In the genomic region with DNA sequence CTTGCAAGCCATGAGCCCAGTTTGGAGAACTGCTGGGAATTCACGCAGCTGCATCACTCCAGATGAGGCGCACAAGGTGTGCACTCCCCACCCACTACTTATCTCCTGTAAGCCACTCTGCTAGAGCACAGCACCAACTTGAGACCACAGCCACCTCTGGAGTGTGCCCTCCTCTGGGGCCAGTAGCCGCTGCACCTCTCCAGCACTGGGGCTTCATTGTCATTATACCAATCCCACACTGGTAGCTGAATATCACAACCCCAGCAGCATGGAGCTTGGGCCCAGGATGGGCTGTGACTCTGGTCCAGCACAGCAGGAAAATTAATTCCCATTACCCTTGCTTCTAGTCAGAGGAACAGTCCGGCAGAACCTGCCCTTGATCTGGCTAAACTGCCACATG, we compare ENCODE assay signal across 29 cellular contexts.
DNase-seq lines count a peak whose midpoint lies in the region; ATAC-seq, FAIRE-seq and TF ChIP-seq lines count a peak whose summit lies in the region.
"Had no signal": no experiment of that assay in that cellular context is flagged by ENCODE, and none has a peak within 500 bp of the region (broad histone marks: within the 10 kb centered on the region; RNA-seq: fewer than 3 reads in every experiment).

No MANE protein-coding gene starts in this region.

- H2BK12ac ChIP-seq in H1 (ENCODE audit: low read depth, low read length): no peak overlapping the region
- H2BK12ac ChIP-seq in neuronal stem cell (ENCODE audit: low read length): no peak overlapping the region

- no peaks in the 10 kb centered on the region for H4K20me1 ChIP-seq in H1 (replicated peaks in 1 of 2; ENCODE audit: control insufficient read depth in 1 of 2, insufficient read depth in 2 of 2, low read length in 2 of 2)
- H4K20me1 ChIP-seq: BLaER1 had no signal

- H3K79me1 ChIP-seq in H1 (ENCODE audit: low read depth, low read length) (no peaks in the 10 kb centered on the region), neuronal stem cell (ENCODE audit: low read depth, low read length) (no peaks in the 10 kb centered on the region), mesendoderm (ENCODE audit: low read length) (no peaks in the 10 kb centered on the region)

- H3K4me1 ChIP-seq in H1 (replicated peaks in 1 of 4; ENCODE audit: control insufficient read depth in 3 of 4, insufficient read depth in 4 of 4, low read length in 3 of 4) (no peaks in the 10 kb centered on the region), esophagus muscularis mucosa (no peaks in the 10 kb centered on the region), neuronal stem cell (ENCODE audit: control insufficient read depth in 2 of 2, insufficient read depth in 1 of 2, low read depth in 1 of 2, low read length in 2 of 2) (peaks cover 0 to 2% of the 10 kb centered on the region in 2 donors), upper lobe of left lung (no peaks in the 10 kb centered on the region), mesendoderm (ENCODE audit: control insufficient read depth, low read depth, low read length) (no peaks in the 10 kb centered on the region)
- H3K4me1 ChIP-seq: BE2C, BLaER1 had no signal

- no peak overlapping the region for H3K18ac ChIP-seq in H1 (ENCODE audit: extremely low read depth, low read length)
- H3K18ac ChIP-seq in neuronal stem cell (ENCODE audit: low read length): no peak overlapping the region
- no peak overlapping the region for H3K18ac ChIP-seq in mesendoderm (ENCODE audit: low read length)

- ATAC-seq in upper lobe of left lung (ENCODE audit: low FRiP score in 2 of 2): peak; percentile 31 to 36
- no peak for ATAC-seq in activated T-helper 17 cell treated with anti-CD3 and anti-CD28 coated beads, Interleukin-2, amount 50 U/mL, for 72 hours (replicated peaks)
- ATAC-seq: GM12878 had no signal

- H3K4me2 ChIP-seq in H1 (ENCODE audit: insufficient read depth in 1 of 2, low read depth in 2 of 2, low read length in 2 of 2) (no peak overlapping the region), neuronal stem cell (ENCODE audit: insufficient read depth, low read length, poor library complexity, severe bottlenecking) (no peak overlapping the region), mesendoderm (ENCODE audit: low read length) (no peak overlapping the region)
- H3K4me2 ChIP-seq: BLaER1 had no signal

- H3K27me3 ChIP-seq in H1 (replicated peaks in 1 of 4; ENCODE audit: control insufficient read depth in 3 of 4, extremely low read depth in 1 of 4, insufficient read depth in 3 of 4, low read length in 3 of 4) (no peaks in the 10 kb centered on the region), esophagus muscularis mucosa (peaks cover 0 to 17% (median 0%) of the 10 kb centered on the region in 4 donors), neuronal stem cell (ENCODE audit: control insufficient read depth in 3 of 3, insufficient read depth in 3 of 3, low read depth in 1 of 3, low read length in 3 of 3) (no peaks in the 10 kb centered on the region), upper lobe of left lung (no peaks in the 10 kb centered on the region), mesendoderm (ENCODE audit: insufficient read depth, low read length, poor library complexity) (no peaks in the 10 kb centered on the region)
- H3K27me3 ChIP-seq: BLaER1 had no signal

- CTCF ChIA-PET in H1 (lab: Charles Lee; ENCODE audit: partially characterized antibody): interaction anchor here (1.3 to 1.6 kb wide), 4 partner anchors 9 to 154 kb away, joined by 3 to 8 read pairs (median 6); no protein-coding TSS in a partner anchor

- H3K27me3 Mint-ChIP-seq in activated T-helper 17 cell treated with anti-CD3 and anti-CD28 coated beads, Interleukin-2, amount 50 U/mL, for 72 hours: peaks cover 26% of the 10 kb centered on the region

- H2BK120ac ChIP-seq in H1 (replicated peaks; ENCODE audit: low read depth, low read length) (no peak overlapping the region), neuronal stem cell (ENCODE audit: low read depth, low read length) (no peak overlapping the region), mesendoderm (ENCODE audit: low read depth, low read length) (no peak overlapping the region)

- POLR2A ChIA-PET in H1 (lab: Charles Lee; ENCODE audit: partially characterized antibody): no interaction called here

- H3K4me3 Mint-ChIP-seq in activated T-helper 17 cell treated with anti-CD3 and anti-CD28 coated beads, Interleukin-2, amount 50 U/mL, for 72 hours: no peak overlapping the region
- H3K4me3 Mint-ChIP-seq: CD14-positive monocyte; CD4-positive, alpha-beta memory T cell; CD4-positive, CD25-positive, alpha-beta regulatory T cell; CD8-positive, alpha-beta memory T cell had no signal

- H3K36me3 ChIP-seq in H1 (ENCODE audit: control insufficient read depth in 2 of 4, insufficient read depth in 4 of 4, low read length in 3 of 4) (no peaks in the 10 kb centered on the region), esophagus muscularis mucosa (no peaks in the 10 kb centered on the region), neuronal stem cell (replicated peaks in 1 of 2; ENCODE audit: control insufficient read depth in 2 of 2, insufficient read depth in 2 of 2, low read length in 2 of 2) (no peaks in the 10 kb centered on the region), upper lobe of left lung (no peaks in the 10 kb centered on the region), mesendoderm (ENCODE audit: control insufficient read depth, insufficient read depth, low read length) (no peaks in the 10 kb centered on the region)
- H3K36me3 ChIP-seq: BE2C, BLaER1 had no signal

- peaks cover 12% of the 10 kb centered on the region for H3K9me3 Mint-ChIP-seq in activated T-helper 17 cell treated with anti-CD3 and anti-CD28 coated beads, Interleukin-2, amount 50 U/mL, for 72 hours

- WGBS in H1 (ENCODE audit: extremely low coverage in 1 of 2, insufficient coverage in 1 of 2, insufficient read length in 1 of 2, insufficient replicate concordance in 2 of 2, low coverage in 1 of 2, low lambda C conversion rate in 2 of 2, missing lambda C conversion rate in 1 of 2), 2 experiments: 91% methylated on average over 4 of the region's 4 CpGs; no CpG with 5 or more reads in 1 of the 2 experiments
- WGBS in esophagus muscularis mucosa: 95% methylated on average over 4 of the region's 4 CpGs
- no CpG with 5 or more reads among the region's 4 CpGs for WGBS in neuronal stem cell (ENCODE audit: extremely low coverage in 2 of 2, insufficient read length in 2 of 2, insufficient replicate concordance in 1 of 2), 2 donors
- 94% methylated on average over 4 of the region's 4 CpGs; no CpG with 5 or more reads in 1 of the 2 donors for WGBS in upper lobe of left lung, 2 donors
- no CpG with 5 or more reads among the region's 4 CpGs for WGBS in mesendoderm (ENCODE audit: extremely low coverage, insufficient coverage, low lambda C conversion rate)

- no peak overlapping the region for H2BK5ac ChIP-seq in H1 (ENCODE audit: low read depth, low read length)
- H2BK5ac ChIP-seq in neuronal stem cell (ENCODE audit: low read length): no peak overlapping the region
- no peak overlapping the region for H2BK5ac ChIP-seq in mesendoderm (ENCODE audit: low read length)

- H3K9ac ChIP-seq in H1 (replicated peaks in 1 of 4; ENCODE audit: extremely low read depth in 1 of 4, low read depth in 3 of 4, low read length in 3 of 4) (no peak overlapping the region), neuronal stem cell (ENCODE audit: low read depth, low read length, poor library complexity) (no peak overlapping the region), mesendoderm (ENCODE audit: low read length) (no peak overlapping the region)
- H3K9ac ChIP-seq: BLaER1 had no signal

- no peaks in the 10 kb centered on the region; the same call in 1 of the 2 replicates for H3K23me2 ChIP-seq in H1 (ENCODE audit: low read depth, low read length)

- H2AFZ ChIP-seq in H1 (ENCODE audit: low read length) (no peak overlapping the region), neuronal stem cell (ENCODE audit: low read length) (no peak overlapping the region)

- H3K56ac ChIP-seq in H1 (replicated peaks; ENCODE audit: insufficient read length, low read depth, low read length): no peak overlapping the region
- no peak overlapping the region for H3K56ac ChIP-seq in mesendoderm (ENCODE audit: low read length)

- H3K27ac Mint-ChIP-seq in activated T-helper 17 cell treated with anti-CD3 and anti-CD28 coated beads, Interleukin-2, amount 50 U/mL, for 72 hours: no peak overlapping the region
- H3K27ac Mint-ChIP-seq: CD14-positive monocyte; CD4-positive, alpha-beta memory T cell; CD4-positive, CD25-positive, alpha-beta regulatory T cell; CD8-positive, alpha-beta memory T cell had no signal

- H4K91ac ChIP-seq in H1 (replicated peaks; ENCODE audit: insufficient read length, low read length) (no peak overlapping the region), neuronal stem cell (ENCODE audit: low read depth, low read length, poor library complexity) (no peak overlapping the region)

- H3K4ac ChIP-seq in H1 (replicated peaks; ENCODE audit: insufficient read length, low read depth, low read length) (no peak overlapping the region), neuronal stem cell (ENCODE audit: low read length) (no peak overlapping the region), mesendoderm (ENCODE audit: low read depth, low read length) (no peak overlapping the region)

- no peak overlapping the region for H2BK20ac ChIP-seq in H1 (ENCODE audit: low read length)

- intact Hi-C loops in esophagus muscularis mucosa (cut with DNase I): no loop called here

- no peak overlapping the region for H3K27ac ChIP-seq in H1 (ENCODE audit: low read depth, low read length)
- no peak overlapping the region for H3K27ac ChIP-seq in esophagus muscularis mucosa (replicated peaks in 1 of 4)
- no peak overlapping the region for H3K27ac ChIP-seq in neuronal stem cell (replicated peaks; ENCODE audit: low read length)
- no peak overlapping the region for H3K27ac ChIP-seq in upper lobe of left lung
- no peak overlapping the region for H3K27ac ChIP-seq in mesendoderm (ENCODE audit: low read depth, low read length)
- H3K27ac ChIP-seq: BLaER1 had no signal

- FAIRE-seq in H1 (lab: Jason Lieb, UNC): no peak
- FAIRE-seq: A204.1, GM12878, GM12892, GM18507 had no signal

- H3K4me3 ChIP-seq in H1 (ENCODE audit: extremely low read depth in 1 of 4, insufficient read depth in 2 of 4, low read depth in 3 of 4, low read length in 4 of 4): no peak overlapping the region
- no peak overlapping the region for H3K4me3 ChIP-seq in esophagus muscularis mucosa
- H3K4me3 ChIP-seq in neuronal stem cell (ENCODE audit: low read length in 2 of 2): no peak overlapping the region
- H3K4me3 ChIP-seq in upper lobe of left lung: no peak overlapping the region
- no peak overlapping the region for H3K4me3 ChIP-seq in mesendoderm (ENCODE audit: low read length)
- H3K4me3 ChIP-seq: BLaER1, GM12878 had no signal

- H3K4me1 Mint-ChIP-seq in activated T-helper 17 cell treated with anti-CD3 and anti-CD28 coated beads, Interleukin-2, amount 50 U/mL, for 72 hours: no peaks in the 10 kb centered on the region
- H3K4me1 Mint-ChIP-seq: CD14-positive monocyte; CD4-positive, alpha-beta memory T cell; CD4-positive, CD25-positive, alpha-beta regulatory T cell; CD8-positive, alpha-beta memory T cell had no signal

- H4K8ac ChIP-seq in H1 (ENCODE audit: extremely low read depth, insufficient read depth, low read length): peak overlapping the region; percentile 57; the same call in 1 of the 2 replicates
- no peak overlapping the region for H4K8ac ChIP-seq in neuronal stem cell (ENCODE audit: low read depth, low read length)
- no peak overlapping the region for H4K8ac ChIP-seq in mesendoderm (ENCODE audit: low read depth, low read length)

- H2BK15ac ChIP-seq in H1 (ENCODE audit: low read length) (no peak overlapping the region), neuronal stem cell (ENCODE audit: low read length) (no peak overlapping the region), mesendoderm (replicated peaks; ENCODE audit: low read depth) (no peak overlapping the region)

- H3K9me3 ChIP-seq in H1 (ENCODE audit: insufficient read depth in 2 of 2, low read depth in 1 of 2, low read length in 1 of 2) (no peaks in the 10 kb centered on the region), esophagus muscularis mucosa (peaks cover 0 to 17% (median 10%) of the 10 kb centered on the region in 4 donors), neuronal stem cell (replicated peaks in 1 of 2; ENCODE audit: control insufficient read depth in 2 of 2, insufficient read depth in 1 of 2, low read depth in 1 of 2, low read length in 2 of 2) (no peaks in the 10 kb centered on the region), upper lobe of left lung (peaks cover 0 to 2% (median 0%) of the 10 kb centered on the region in 4 donors)
- H3K9me3 ChIP-seq: BE2C had no signal

- H3K14ac ChIP-seq in H1 (ENCODE audit: insufficient read length) (no peak overlapping the region), neuronal stem cell (ENCODE audit: low read length) (peak overlapping the region; percentile 4)

- TF ChIP-seq RAD21 in H1 (IDR thresholded peaks at IDR 0.05 in 1 of 2, conservative IDR thresholded peaks at IDR 0.05 in 1 of 2; ENCODE audit: low read depth in 2 of 2, low read length in 2 of 2): no peak

- H3K23ac ChIP-seq in H1 (ENCODE audit: insufficient read length) (no peak overlapping the region), neuronal stem cell (ENCODE audit: low read depth, low read length, poor library complexity) (no peak overlapping the region), mesendoderm (ENCODE audit: low read length) (no peak overlapping the region)

- DNase-seq in H1 (ENCODE audit: low read depth in 1 of 2, low spot score in 2 of 2): no peak
- DNase-seq in esophagus muscularis mucosa (ENCODE audit: extremely low spot score): peak; percentile 90
- DNase-seq in neuronal stem cell (ENCODE audit: low spot score): no peak
- DNase-seq in upper lobe of left lung: no peak
- no peak for DNase-seq in NCI-H1930 (lab: John Stamatoyannopoulos, UW)
- no peak for DNase-seq in mesendoderm
- no peak for DNase-seq in NCI-H2171 (lab: John Stamatoyannopoulos, UW)
- DNase-seq: 8988T; ACHN; BE2C; C1 segment of cervical spinal cord; CD4-positive, alpha-beta memory T cell; CD4-positive, CD25-positive, alpha-beta regulatory T cell; CD8-positive, alpha-beta memory T cell; COR-L47; DMS 273 treated with DMSO at 0.1 percent for 48 hours; DMS153; DMS53; DMS79; DND-41; EL; GDM1 had no signal

- no peak for TF ChIP-seq POLR2A in H1 (IDR thresholded peaks at IDR 0.05; ENCODE audit: control extremely low read depth in 1 of 2, low read depth in 2 of 2, low read length in 2 of 2)
- no peak for TF ChIP-seq POLR2A in esophagus muscularis mucosa (IDR thresholded peaks at IDR 0.05; ENCODE audit: low read depth)
- no peak for TF ChIP-seq POLR2A in upper lobe of left lung (IDR thresholded peaks at IDR 0.05)

- TF ChIP-seq EP300 in H1 (IDR thresholded peaks at IDR 0.05; ENCODE audit: borderline replicate concordance in 1 of 2, low read depth in 2 of 2, low read length in 2 of 2) (no peak), esophagus muscularis mucosa (IDR thresholded peaks at IDR 0.05) (no peak), upper lobe of left lung (IDR thresholded peaks at IDR 0.05) (no peak)

- H4K5ac ChIP-seq in H1 (ENCODE audit: insufficient read length, low read depth, low read length): no peak overlapping the region
- H4K5ac ChIP-seq in mesendoderm (ENCODE audit: low read length): no peak overlapping the region

- TF ChIP-seq CTCF in H1 (IDR thresholded peaks at IDR 0.05; ENCODE audit: control extremely low read depth in 1 of 3, insufficient read depth in 1 of 3, low read depth in 1 of 3, low read length in 3 of 3): no peak
- no peak for TF ChIP-seq CTCF in esophagus muscularis mucosa (IDR thresholded peaks at IDR 0.05)
- TF ChIP-seq CTCF in upper lobe of left lung (IDR thresholded peaks at IDR 0.05): no peak

- no peaks in the 10 kb centered on the region for H3K36me3 Mint-ChIP-seq in activated T-helper 17 cell treated with anti-CD3 and anti-CD28 coated beads, Interleukin-2, amount 50 U/mL, for 72 hours (ENCODE audit: low read depth)
- H3K36me3 Mint-ChIP-seq: CD14-positive monocyte; CD4-positive, alpha-beta memory T cell; CD8-positive, alpha-beta memory T cell had no signal

- no peaks in the 10 kb centered on the region for H3K79me2 ChIP-seq in H1 (ENCODE audit: control insufficient read depth in 1 of 2, insufficient read depth in 2 of 2, low read length in 2 of 2)
- H3K79me2 ChIP-seq in mesendoderm (ENCODE audit: control insufficient read depth, insufficient read depth, low read length): no peaks in the 10 kb centered on the region

- H2AK5ac ChIP-seq in H1 (ENCODE audit: low read depth, low read length): no peak overlapping the region
- H2AK5ac ChIP-seq in neuronal stem cell (ENCODE audit: low read depth, low read length): no peak overlapping the region
- H2AK5ac ChIP-seq in mesendoderm (ENCODE audit: low read length): no peak overlapping the region
